Comparison of ENCODE assay signal across 26 cellular contexts in the genomic region with DNA sequence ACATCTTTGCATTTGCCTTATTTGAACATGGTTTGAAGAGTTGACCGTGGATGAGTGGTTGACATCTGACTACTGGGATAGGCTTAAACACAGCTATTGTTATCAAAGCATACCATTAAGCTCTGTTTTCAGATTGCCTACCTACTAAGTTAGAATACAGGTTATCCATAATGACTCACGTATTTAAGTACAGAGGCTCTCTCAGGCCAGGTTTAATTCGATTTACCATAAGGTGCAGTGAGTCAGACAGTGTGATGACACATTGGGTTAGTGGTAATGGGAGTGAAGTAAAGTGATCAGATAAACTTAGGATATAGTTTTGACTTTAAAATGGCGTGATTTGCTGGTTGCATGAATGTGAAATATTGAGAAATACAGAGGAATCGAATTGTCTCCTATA.
"Had no signal": no experiment of that assay in that cellular context is flagged by ENCODE, and none has a peak within 500 bp of the region (broad histone marks: within the 10 kb centered on the region; RNA-seq: fewer than 3 reads in every experiment).

No MANE protein-coding gene starts in this region.

- H3K4me3 Mint-ChIP-seq: activated CD8-positive, alpha-beta memory T cell treated with anti-CD3 and anti-CD28 coated beads, Interleukin-2, amount 10 ng/mL, durations not matched to agents 7 days and 5 days; activated CD8-positive, alpha-beta T cell treated with anti-CD3 and anti-CD28 coated beads, Interleukin-2, amount 10 ng/mL, durations not matched to agents 7 days and 5 days; nephron had no signal

- ATAC-seq: activated CD8-positive, alpha-beta memory T cell treated with anti-CD3 and anti-CD28 coated beads, Interleukin-2, amount 10 ng/mL, durations not matched to agents 7 days and 5 days; activated CD8-positive, alpha-beta T cell treated with anti-CD3 and anti-CD28 coated beads, Interleukin-2, amount 10 ng/mL, durations not matched to agents 7 days and 5 days; activated naive CD4-positive, alpha-beta T cell treated with anti-CD3 and anti-CD28 coated beads, Interleukin-2, amount 50 U/mL, for 72 hours; gastroesophageal sphincter; right cardiac atrium had no signal

- DNase-seq: activated CD4-positive, alpha-beta T cell treated with anti-CD3 and anti-CD28 coated beads, Interleukin-2, amount 50 U/mL, for 1 hour; activated CD4-positive, CD25-positive, alpha-beta regulatory T cell treated with anti-CD3 and anti-CD28 coated beads, Interleukin-2, amount 50 U/mL, for 72 hours; activated CD8-positive, alpha-beta memory T cell treated with anti-CD3 and anti-CD28 coated beads, Interleukin-2, amount 10 ng/mL, durations not matched to agents 7 days and 5 days; activated CD8-positive, alpha-beta T cell treated with anti-CD3 and anti-CD28 coated beads, Interleukin-2, amount 10 ng/mL, durations not matched to agents 7 days and 5 days; activated naive CD4-positive, alpha-beta T cell; activated T-cell treated with anti-CD3 and anti-CD28 coated beads, Interleukin-2, amount 50 U/mL, for 48 hours; dermis blood vessel endothelial cell; effector CD4-positive, alpha-beta T cell; islet precursor cell; left ventricle myocardium inferior; posterior cingulate gyrus; right cardiac atrium; stimulated activated CD4-positive, alpha-beta T cell treated with anti-CD3 and anti-CD28 coated beads, Interleukin-15, amount 100 ng/mL, for 24 hours; stimulated activated CD4-positive, alpha-beta T cell treated with anti-CD3 and anti-CD28 coated beads, Interleukin-2, amount 100 ng/mL, for 24 hours; stimulated activated naive CD4-positive, alpha-beta T cell; T1000; tibial artery; WERI-Rb-1 had no signal

- H3K27ac Mint-ChIP-seq: activated CD8-positive, alpha-beta memory T cell treated with anti-CD3 and anti-CD28 coated beads, Interleukin-2, amount 10 ng/mL, durations not matched to agents 7 days and 5 days; activated CD8-positive, alpha-beta T cell treated with anti-CD3 and anti-CD28 coated beads, Interleukin-2, amount 10 ng/mL, durations not matched to agents 7 days and 5 days; activated naive CD4-positive, alpha-beta T cell treated with anti-CD3 and anti-CD28 coated beads, Interleukin-2, amount 50 U/mL, for 72 hours; nephron had no signal

- H3K36me3 ChIP-seq: gastroesophageal sphincter, left ventricle myocardium inferior, suprapubic skin, tibial artery, WERI-Rb-1 had no signal

- H3K4me3 ChIP-seq: gastroesophageal sphincter, hepatocyte, left ventricle myocardium inferior, lung, suprapubic skin, tibial artery had no signal

- H3K4me1 ChIP-seq: gastroesophageal sphincter, left ventricle myocardium inferior, suprapubic skin, tibial artery had no signal

- H3K36me3 Mint-ChIP-seq: activated CD8-positive, alpha-beta memory T cell treated with anti-CD3 and anti-CD28 coated beads, Interleukin-2, amount 10 ng/mL, durations not matched to agents 7 days and 5 days had no signal

- H3K9me3 Mint-ChIP-seq: nephron had no signal

- H3K27me3 ChIP-seq: gastroesophageal sphincter, hepatocyte, suprapubic skin, tibial artery had no signal

- H3K4me1 Mint-ChIP-seq: activated CD8-positive, alpha-beta memory T cell treated with anti-CD3 and anti-CD28 coated beads, Interleukin-2, amount 10 ng/mL, durations not matched to agents 7 days and 5 days; nephron had no signal

- H3K27me3 Mint-ChIP-seq: activated CD8-positive, alpha-beta memory T cell treated with anti-CD3 and anti-CD28 coated beads, Interleukin-2, amount 10 ng/mL, durations not matched to agents 7 days and 5 days had no signal

- H3K27ac ChIP-seq: epithelial cell of prostate, gastroesophageal sphincter, hepatocyte, left ventricle myocardium inferior, suprapubic skin, tibial artery, WERI-Rb-1 had no signal

- H3K9me3 ChIP-seq: gastroesophageal sphincter, left ventricle myocardium inferior, suprapubic skin, tibial artery had no signal

- FAIRE-seq: colon had no signal
